Comparison of ENCODE assay signal across 10 cellular contexts in the genomic region with DNA sequence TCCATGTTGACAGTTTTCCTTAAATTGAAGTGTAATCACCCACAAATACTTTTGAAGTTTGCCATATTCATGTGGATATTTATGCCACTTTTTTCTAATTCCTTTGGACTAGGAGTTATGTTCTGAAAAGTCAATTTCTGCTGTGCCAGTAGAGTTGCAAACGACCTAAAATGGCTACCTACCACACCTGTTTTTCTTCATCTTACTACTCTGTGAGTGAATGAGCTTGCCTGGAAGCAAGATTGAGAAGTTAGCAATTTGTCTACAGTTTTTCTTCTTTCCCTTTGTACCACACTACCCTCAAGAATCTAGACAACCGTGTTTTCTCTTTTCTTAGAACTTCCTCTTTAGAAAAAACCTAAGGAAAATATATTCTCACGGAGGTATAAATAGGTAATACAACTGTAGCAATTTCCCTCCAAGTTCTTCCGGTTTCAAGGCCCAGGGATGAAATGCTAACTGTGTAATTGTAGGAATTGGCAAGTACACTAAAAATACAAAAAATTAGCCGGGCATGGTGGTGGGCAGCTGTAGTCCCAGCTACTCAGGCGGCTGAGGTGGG. TPM values are rescaled to one million over a fixed set of nuclear protein-coding genes. Genes with fewer than 3 reads are reported as not detected.
DNase-seq lines count a peak whose midpoint lies in the region; ATAC-seq and TF ChIP-seq lines count a peak whose summit lies in the region.
"Had no signal": no experiment of that assay in that cellular context is flagged by ENCODE, and none has a peak within 500 bp of the region (broad histone marks: within the 10 kb centered on the region; RNA-seq: fewer than 3 reads in every experiment).

No MANE protein-coding gene starts in this region.

- H3K27me3 Mint-ChIP-seq in glutamatergic neuron (ENCODE audit: unreplicated experiment) (no peaks in the 10 kb centered on the region), mesothelial cell of epicardium (ENCODE audit: low read depth) (no peaks in the 10 kb centered on the region)

- no peaks in the 10 kb centered on the region for H3K36me3 Mint-ChIP-seq in glutamatergic neuron (ENCODE audit: unreplicated experiment)
- H3K36me3 Mint-ChIP-seq in mesothelial cell of epicardium, result no peaks in the 10 kb centered on the region

- no peak for TF ChIP-seq POLR2A in GM18505 (IDR thresholded peaks at IDR 0.05; ENCODE audit: borderline replicate concordance, extremely low read depth, insufficient read depth, insufficient read length)

- H3K4me3 Mint-ChIP-seq in glutamatergic neuron (ENCODE audit: unreplicated experiment) (no peak overlapping the region), mesothelial cell of epicardium (no peak overlapping the region)

- ATAC-seq in GM18505 (IDR thresholded peaks at IDR 0.05; ENCODE audit: unreplicated experiment), result peak; percentile 25
- peak; percentile 29 for ATAC-seq in GM21723 (IDR thresholded peaks at IDR 0.05; ENCODE audit: unreplicated experiment)
- ATAC-seq in HG03457 (IDR thresholded peaks at IDR 0.05; ENCODE audit: unreplicated experiment), result peak; percentile 14

- H3K4me1 Mint-ChIP-seq in glutamatergic neuron (ENCODE audit: low read depth, unreplicated experiment) (peaks cover 2% of the 10 kb centered on the region), mesothelial cell of epicardium (peaks cover 7% of the 10 kb centered on the region)

- TF ChIP-seq CTCF in glutamatergic neuron (IDR thresholded peaks at IDR 0.05; ENCODE audit: partially characterized antibody, unreplicated experiment), result no peak
- TF ChIP-seq CTCF in mesothelial cell of epicardium (IDR thresholded peaks at IDR 0.05; ENCODE audit: unreplicated experiment), result no peak

- no peak for DNase-seq in caudate nucleus (lab: John Stamatoyannopoulos, UW)
- no peak for DNase-seq in stimulated activated CD4-positive, alpha-beta T cell treated with anti-CD3 and anti-CD28 coated beads, Interleukin-12 subunit alpha, Interleukin-12 subunit beta, amount 100 ng/mL, for 4 hours
- no peak for DNase-seq in glutamatergic neuron
- no peak for DNase-seq in mesothelial cell of epicardium (ENCODE audit: low spot score in 2 of 2, unreplicated experiment in 2 of 2)
- no peak for DNase-seq in NCI-H526 treated with DMSO at 0.1 percent for 48 hours (lab: John Stamatoyannopoulos, UW)
- DNase-seq: NCI-H446, WERI-Rb-1 had no signal

- H3K27ac ChIP-seq in caudate nucleus (ENCODE audit: low read depth, low read length), result peak overlapping the region; percentile 11
- H3K27ac ChIP-seq: WERI-Rb-1 had no signal

- H3K27ac Mint-ChIP-seq in glutamatergic neuron (ENCODE audit: unreplicated experiment), result no peak overlapping the region
- H3K27ac Mint-ChIP-seq in mesothelial cell of epicardium, result no peak overlapping the region

- H3K9me3 Mint-ChIP-seq in glutamatergic neuron (ENCODE audit: unreplicated experiment) (no peaks in the 10 kb centered on the region), mesothelial cell of epicardium (no peaks in the 10 kb centered on the region)

RNA-seq across cellular contexts. Expression of gene SLC39A10, which starts 7.3 kb away (rescaled TPM):
- total RNA-seq in glutamatergic neuron (ENCODE audit: unreplicated experiment) (102 TPM), mesothelial cell of epicardium (123 to 127 TPM (median 125 TPM) in 3 replicates)
